1 cellular context compared by ENCODE assay signal in the genomic region with DNA sequence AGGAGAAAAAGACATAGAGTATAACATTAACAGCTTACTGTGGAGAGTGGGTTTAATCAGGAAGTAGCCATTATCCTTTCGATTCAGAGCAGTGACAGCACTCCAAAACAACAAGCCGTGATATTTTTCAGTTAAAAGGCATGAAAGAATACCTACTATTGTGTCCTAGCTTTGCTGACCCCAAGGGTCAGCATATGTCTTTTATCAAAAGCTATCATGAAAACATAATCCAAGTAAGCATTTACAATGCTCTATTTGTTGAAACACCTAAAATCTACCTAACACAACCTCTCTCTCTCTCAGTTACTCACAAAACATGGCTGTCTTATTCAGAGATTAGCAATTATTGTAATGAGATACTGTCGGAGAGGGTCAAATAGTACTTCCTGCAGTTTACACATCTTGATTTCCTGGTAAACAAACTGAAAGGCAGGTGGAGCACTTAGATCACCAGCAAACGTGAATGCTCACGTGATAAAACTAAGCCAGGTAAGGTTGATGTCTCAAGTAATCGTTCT.
TF ChIP-seq lines count a peak whose summit lies in the region.

No MANE protein-coding gene starts in this region.

TF ChIP-seq in H1, 55 proteins besides CTCF, POLR2A, EP300 and RAD21 (continued from another document):
- TF ChIP-seq EGR1 (IDR thresholded peaks at IDR 0.05; ENCODE audit: borderline replicate concordance, low read depth, low read length), result no peak
